In genomic region chr1:157234705-157235273, GRCh38 we compare ENCODE assay signal across 1 cellular context.
TF ChIP-seq lines count a peak whose summit lies in the region.

No MANE protein-coding gene starts in this region.

TF ChIP-seq in GM23338, 12 proteins besides CTCF, POLR2A, EP300 and RAD21 (continued from another document):
- TF ChIP-seq ETS1 (IDR thresholded peaks at IDR 0.05) (no peak), EZH2phosphoT487 (IDR thresholded peaks at IDR 0.05; ENCODE audit: unreplicated experiment) (no peak), ZNF114 (CRISPR knock-in tag; IDR thresholded peaks at IDR 0.05) (no peak), POLR2AphosphoS5 (IDR thresholded peaks at IDR 0.05; ENCODE audit: low read depth) (no peak), ZNF331 (CRISPR knock-in tag; IDR thresholded peaks at IDR 0.05; ENCODE audit: low read depth) (no peak), JUNB (IDR thresholded peaks at IDR 0.05; ENCODE audit: unreplicated experiment) (no peak), NANOG (IDR thresholded peaks at IDR 0.05; ENCODE audit: borderline replicate concordance) (no peak), CREB1 (CRISPR knock-in tag; IDR thresholded peaks at IDR 0.05; ENCODE audit: low read depth) (no peak), REST (IDR thresholded peaks at IDR 0.05; ENCODE audit: unreplicated experiment) (no peak), STAT1 (IDR thresholded peaks at IDR 0.05; ENCODE audit: unreplicated experiment) (no peak)
